16 cellular contexts compared by ENCODE assay signal in genomic region chr2:61014805-61015204, GRCh38. TPM values are rescaled to one million over a fixed set of nuclear protein-coding genes. Genes with fewer than 3 reads are reported as not detected.
DNase-seq lines count a peak whose midpoint lies in the region; ATAC-seq and TF ChIP-seq lines count a peak whose summit lies in the region.
"Had no signal": no experiment of that assay in that cellular context is flagged by ENCODE, and none has a peak within 500 bp of the region (broad histone marks: within the 10 kb centered on the region; RNA-seq: fewer than 3 reads in every experiment).

No MANE protein-coding gene starts in this region.

- H3K9me3 Mint-ChIP-seq in CD8-positive, alpha-beta memory T cell, result no peaks in the 10 kb centered on the region
- no peaks in the 10 kb centered on the region for H3K9me3 Mint-ChIP-seq in WTC11
- H3K9me3 Mint-ChIP-seq: H9 had no signal

- POLR2A ChIA-PET in CD8-positive, alpha-beta memory T cell (lab: Charles Lee), result no interaction called here
- POLR2A ChIA-PET in WTC11 (lab: Charles Lee), result no interaction called here

- H3K27ac ChIP-seq in 22Rv1 (peak overlapping the region; percentile 99), left lung (peak overlapping the region; percentile 21 to 92)
- no peak overlapping the region for H3K27ac ChIP-seq in CD8-positive, alpha-beta memory T cell (ENCODE audit: low read depth, low read length)
- H3K27ac ChIP-seq: ovary, testis had no signal

- H3K4me3 Mint-ChIP-seq in CD8-positive, alpha-beta memory T cell, result peak overlapping the region in 4 of 7 donors; percentile 28 to 98 (median 51)
- peak overlapping the region; percentile 29; the same call in 1 of the 2 replicates for H3K4me3 Mint-ChIP-seq in WTC11

- CTCF ChIA-PET in CD8-positive, alpha-beta memory T cell (lab: Charles Lee), result interaction anchor here (0.7 kb wide), 1 partner anchor 16 kb away, joined by 3 read pairs; no protein-coding TSS in a partner anchor
- CTCF ChIA-PET in WTC11 (lab: Charles Lee), result no interaction called here

- H3K4me1 Mint-ChIP-seq in CD8-positive, alpha-beta memory T cell, result peaks cover 29 to 45% (median 35%) of the 10 kb centered on the region in 3 donors
- peaks cover 18% of the 10 kb centered on the region for H3K4me1 Mint-ChIP-seq in WTC11

- peak overlapping the region in 2 of 8 donors; percentile 32 to 50 for H3K27ac Mint-ChIP-seq in CD8-positive, alpha-beta memory T cell
- no peak overlapping the region for H3K27ac Mint-ChIP-seq in WTC11
- H3K27ac Mint-ChIP-seq: H9 had no signal

- H3K36me3 ChIP-seq in CD8-positive, alpha-beta memory T cell (ENCODE audit: insufficient read depth, low read length), result no peaks in the 10 kb centered on the region
- H3K36me3 ChIP-seq in left lung, result no peaks in the 10 kb centered on the region
- H3K36me3 ChIP-seq: ovary had no signal

- H3K4me1 ChIP-seq in CD8-positive, alpha-beta memory T cell (ENCODE audit: insufficient read depth, low read length), result peaks cover 15% of the 10 kb centered on the region
- H3K4me1 ChIP-seq in left lung, result peaks cover 6 to 67% of the 10 kb centered on the region in 2 donors

- ATAC-seq in WTC11 (no peak), left lung (no peak), GM21529 (IDR thresholded peaks at IDR 0.05; ENCODE audit: unreplicated experiment) (no peak)

- DNase-seq in CD8-positive, alpha-beta memory T cell, result no peak
- DNase-seq in WTC11 (ENCODE audit: low spot score) (no peak), left lung (no peak), pons (ENCODE audit: low spot score) (no peak), SHP77 (lab: John Stamatoyannopoulos, UW) (no peak), globus pallidus (ENCODE audit: low spot score) (no peak)
- DNase-seq: DMS79 treated with DMSO at 0.1 percent for 48 hours, foreskin fibroblast, H9, NCI-H1417, NCI-H446 treated with DMSO at 0.1 percent for 48 hours, OCI-M1, ovary, testis had no signal

- intact Hi-C loops in left lung (cut with DNase I), result no loop called here

- peaks cover 0 to 19% (median 0%) of the 10 kb centered on the region in 3 donors for H3K36me3 Mint-ChIP-seq in CD8-positive, alpha-beta memory T cell
- H3K36me3 Mint-ChIP-seq in WTC11, result no peaks in the 10 kb centered on the region

- no peak overlapping the region for H3K4me3 ChIP-seq in CD8-positive, alpha-beta memory T cell (ENCODE audit: low read length)
- H3K4me3 ChIP-seq in left lung, result no peak overlapping the region
- H3K4me3 ChIP-seq: ovary, testis had no signal

- TF ChIP-seq CTCF in 22Rv1 (IDR thresholded peaks at IDR 0.05) (no peak), WTC11 (IDR thresholded peaks at IDR 0.05) (no peak), left lung (IDR thresholded peaks at IDR 0.05) (no peak)

- no peaks in the 10 kb centered on the region for H3K27me3 Mint-ChIP-seq in CD8-positive, alpha-beta memory T cell
- H3K27me3 Mint-ChIP-seq in WTC11 (ENCODE audit: low read depth), result no peaks in the 10 kb centered on the region

- H3K9me3 ChIP-seq in CD8-positive, alpha-beta memory T cell (ENCODE audit: low read length), result no peaks in the 10 kb centered on the region
- H3K9me3 ChIP-seq in left lung, result no peaks in the 10 kb centered on the region
- H3K9me3 ChIP-seq: ovary, testis had no signal

- no peaks in the 10 kb centered on the region for H3K27me3 ChIP-seq in CD8-positive, alpha-beta memory T cell (ENCODE audit: insufficient read depth, low read length, poor library complexity, severe bottlenecking)
- H3K27me3 ChIP-seq in left lung, result no peaks in the 10 kb centered on the region
- H3K27me3 ChIP-seq: ovary, testis had no signal

TF ChIP-seq in WTC11, 78 proteins besides CTCF, POLR2A, EP300 and RAD21:
- TF ChIP-seq ZNF317 (CRISPR knock-in tag; IDR thresholded peaks at IDR 0.05; ENCODE audit: borderline replicate concordance, low read depth) (no peak), ZNF512 (CRISPR knock-in tag; IDR thresholded peaks at IDR 0.05; ENCODE audit: borderline replicate concordance) (no peak), SMAD3 (CRISPR knock-in tag; IDR thresholded peaks at IDR 0.05; ENCODE audit: borderline replicate concordance) (no peak), NR2C2 (CRISPR knock-in tag; IDR thresholded peaks at IDR 0.05) (no peak), JAZF1 (CRISPR knock-in tag; IDR thresholded peaks at IDR 0.05) (no peak), JUN (CRISPR knock-in tag; IDR thresholded peaks at IDR 0.05) (no peak), FOXP1 (CRISPR knock-in tag; IDR thresholded peaks at IDR 0.05; ENCODE audit: borderline replicate concordance) (no peak), E2F1 (CRISPR knock-in tag; IDR thresholded peaks at IDR 0.05) (no peak), ZNF396 (CRISPR knock-in tag; IDR thresholded peaks at IDR 0.05; ENCODE audit: borderline replicate concordance) (no peak), PRRX2 (CRISPR knock-in tag; IDR thresholded peaks at IDR 0.05) (no peak), MXD4 (CRISPR knock-in tag; IDR thresholded peaks at IDR 0.05; ENCODE audit: borderline replicate concordance) (no peak), SMAD4 (CRISPR knock-in tag; IDR thresholded peaks at IDR 0.05) (no peak)
- TF ChIP-seq, protein P1, sequence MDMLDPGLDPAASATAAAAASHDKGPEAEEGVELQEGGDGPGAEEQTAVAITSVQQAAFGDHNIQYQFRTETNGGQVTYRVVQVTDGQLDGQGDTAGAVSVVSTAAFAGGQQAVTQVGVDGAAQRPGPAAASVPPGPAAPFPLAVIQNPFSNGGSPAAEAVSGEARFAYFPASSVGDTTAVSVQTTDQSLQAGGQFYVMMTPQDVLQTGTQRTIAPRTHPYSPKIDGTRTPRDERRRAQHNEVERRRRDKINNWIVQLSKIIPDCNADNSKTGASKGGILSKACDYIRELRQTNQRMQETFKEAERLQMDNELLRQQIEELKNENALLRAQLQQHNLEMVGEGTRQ (CRISPR knock-in tag; IDR thresholded peaks at IDR 0.05), result no peak
- TF ChIP-seq, protein P2, sequence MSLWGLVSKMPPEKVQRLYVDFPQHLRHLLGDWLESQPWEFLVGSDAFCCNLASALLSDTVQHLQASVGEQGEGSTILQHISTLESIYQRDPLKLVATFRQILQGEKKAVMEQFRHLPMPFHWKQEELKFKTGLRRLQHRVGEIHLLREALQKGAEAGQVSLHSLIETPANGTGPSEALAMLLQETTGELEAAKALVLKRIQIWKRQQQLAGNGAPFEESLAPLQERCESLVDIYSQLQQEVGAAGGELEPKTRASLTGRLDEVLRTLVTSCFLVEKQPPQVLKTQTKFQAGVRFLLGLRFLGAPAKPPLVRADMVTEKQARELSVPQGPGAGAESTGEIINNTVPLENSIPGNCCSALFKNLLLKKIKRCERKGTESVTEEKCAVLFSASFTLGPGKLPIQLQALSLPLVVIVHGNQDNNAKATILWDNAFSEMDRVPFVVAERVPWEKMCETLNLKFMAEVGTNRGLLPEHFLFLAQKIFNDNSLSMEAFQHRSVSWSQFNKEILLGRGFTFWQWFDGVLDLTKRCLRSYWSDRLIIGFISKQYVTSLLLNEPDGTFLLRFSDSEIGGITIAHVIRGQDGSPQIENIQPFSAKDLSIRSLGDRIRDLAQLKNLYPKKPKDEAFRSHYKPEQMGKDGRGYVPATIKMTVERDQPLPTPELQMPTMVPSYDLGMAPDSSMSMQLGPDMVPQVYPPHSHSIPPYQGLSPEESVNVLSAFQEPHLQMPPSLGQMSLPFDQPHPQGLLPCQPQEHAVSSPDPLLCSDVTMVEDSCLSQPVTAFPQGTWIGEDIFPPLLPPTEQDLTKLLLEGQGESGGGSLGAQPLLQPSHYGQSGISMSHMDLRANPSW (CRISPR knock-in tag; conservative IDR thresholded peaks at IDR 0.05; ENCODE audit: low read depth), result no peak

RNA-seq across cellular contexts. Expression of gene PEX13, which starts 2.7 kb away (rescaled TPM):
- 10 to 100 TPM; 18.1 to 19.3 TPM for total RNA-seq in CD8-positive, alpha-beta memory T cell
- 15.3 TPM for polyA plus RNA-seq in CD8-positive, alpha-beta memory T cell
- total RNA-seq in WTC11 (2021), result 19.8 to 20.4 TPM (median 20.3 TPM) in 3 replicates
- 10 to 100 TPM; 25.5 to 31.0 TPM for total RNA-seq in left lung

RNA-seq across cellular contexts. Expression of gene PUS10, which starts 3.2 kb away (rescaled TPM):
- 10 to 100 TPM in 1 of 2 experiments, 1 to 10 TPM in 1; 10.0 to 10.5 TPM for total RNA-seq in CD8-positive, alpha-beta memory T cell
- polyA plus RNA-seq in CD8-positive, alpha-beta memory T cell, result 2.8 TPM
- total RNA-seq in WTC11 (2021), result 2.5 to 2.9 TPM (median 2.6 TPM) in 3 replicates
- total RNA-seq in left lung, result 10 to 100 TPM in 1 of 2 donors, 1 to 10 TPM in 1; 8.6 to 14.2 TPM

RNA-seq across cellular contexts. Expression of gene SANBR, which starts 50.9 kb away (rescaled TPM):
- 1 to 10 TPM; 3.7 TPM for total RNA-seq in CD8-positive, alpha-beta memory T cell
- 1.1 TPM for polyA plus RNA-seq in CD8-positive, alpha-beta memory T cell
- total RNA-seq in WTC11 (2021), result 8.9 to 10.9 TPM (median 9.8 TPM) in 3 replicates
- 10 to 100 TPM; 13.8 to 16.2 TPM for total RNA-seq in left lung
